Comparison of ENCODE assay signal across 28 cellular contexts in the genomic region with DNA sequence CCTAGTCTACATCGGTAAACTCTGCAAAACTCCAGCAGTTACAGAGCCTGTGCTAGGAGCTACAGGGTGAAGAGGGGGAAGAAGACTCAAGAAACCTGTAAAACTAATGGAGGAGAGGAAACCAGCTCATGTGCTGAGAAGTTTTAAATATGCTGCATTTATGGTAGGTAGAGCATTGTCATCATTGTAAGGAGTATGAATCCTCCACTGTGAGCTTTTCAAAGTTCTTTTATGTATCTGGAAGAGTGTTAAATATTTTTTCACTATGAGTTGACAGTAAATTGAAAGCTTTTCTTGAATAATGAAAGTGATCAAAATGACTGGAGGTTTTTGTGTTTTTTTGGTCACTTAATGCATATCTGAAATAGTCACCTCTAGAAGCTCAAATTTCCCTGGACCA. TPM values are rescaled to one million over a fixed set of nuclear protein-coding genes. Genes with fewer than 3 reads are reported as not detected.
DNase-seq lines count a peak whose midpoint lies in the region; ATAC-seq and TF ChIP-seq lines count a peak whose summit lies in the region.
"Had no signal": no experiment of that assay in that cellular context is flagged by ENCODE, and none has a peak within 500 bp of the region (broad histone marks: within the 10 kb centered on the region; RNA-seq: fewer than 3 reads in every experiment).

No MANE protein-coding gene starts in this region.

- peak overlapping the region; percentile 97 for H3K27ac ChIP-seq in KMS-11
- H3K27ac ChIP-seq: adrenal gland, body of pancreas, esophagus muscularis mucosa, foreskin keratinocyte, heart right ventricle, left ventricle myocardium inferior, tibial nerve had no signal

- H3K4me1 ChIP-seq in KMS-11 (ENCODE audit: low read depth, poor library complexity, severe bottlenecking) = peaks cover 65% of the 10 kb centered on the region
- H3K4me1 ChIP-seq: adrenal gland had no signal

- no peak for TF ChIP-seq CTCF in KMS-11 (conservative IDR thresholded peaks at IDR 0.05; ENCODE audit: low read depth, low read length)
- TF ChIP-seq CTCF in glutamatergic neuron (IDR thresholded peaks at IDR 0.05; ENCODE audit: partially characterized antibody, unreplicated experiment) = no peak

- H3K27ac Mint-ChIP-seq in activated naive CD4-positive, alpha-beta T cell treated with anti-CD3 and anti-CD28 coated beads, Interleukin-2, amount 50 U/mL, for 24 hours = peak overlapping the region; percentile 46
- H3K27ac Mint-ChIP-seq in glutamatergic neuron (ENCODE audit: unreplicated experiment) = peak overlapping the region; percentile 93
- H3K27ac Mint-ChIP-seq: activated B cell treated with CpG ODN at 0.5 μM for 24 hours had no signal

- H3K9me3 Mint-ChIP-seq in activated naive CD4-positive, alpha-beta T cell treated with anti-CD3 and anti-CD28 coated beads, Interleukin-2, amount 50 U/mL, for 24 hours = no peaks in the 10 kb centered on the region
- H3K9me3 Mint-ChIP-seq in glutamatergic neuron (ENCODE audit: unreplicated experiment) = peaks cover 11% of the 10 kb centered on the region
- H3K9me3 Mint-ChIP-seq: activated B cell treated with CpG ODN at 0.5 μM for 24 hours had no signal

- peaks cover 4% of the 10 kb centered on the region; the same call in 1 of the 2 replicates for H3K36me3 ChIP-seq in KMS-11 (ENCODE audit: insufficient read depth)

- H3K27me3 Mint-ChIP-seq in activated naive CD4-positive, alpha-beta T cell treated with anti-CD3 and anti-CD28 coated beads, Interleukin-2, amount 50 U/mL, for 24 hours = no peaks in the 10 kb centered on the region
- H3K27me3 Mint-ChIP-seq in glutamatergic neuron (ENCODE audit: unreplicated experiment) = peaks cover 2% of the 10 kb centered on the region
- H3K27me3 Mint-ChIP-seq: activated B cell treated with CpG ODN at 0.5 μM for 24 hours had no signal

- no peaks in the 10 kb centered on the region for H3K27me3 ChIP-seq in KMS-11 (ENCODE audit: insufficient read depth, low read depth)
- H3K27me3 ChIP-seq: adrenal gland, body of pancreas, dorsolateral prefrontal cortex, esophagus muscularis mucosa, foreskin keratinocyte, heart right ventricle, tibial nerve had no signal

- H3K36me3 Mint-ChIP-seq in activated naive CD4-positive, alpha-beta T cell treated with anti-CD3 and anti-CD28 coated beads, Interleukin-2, amount 50 U/mL, for 24 hours = peaks cover 8% of the 10 kb centered on the region
- H3K36me3 Mint-ChIP-seq in glutamatergic neuron (ENCODE audit: unreplicated experiment) = peaks cover 5% of the 10 kb centered on the region

- no peak overlapping the region for H3K4me3 ChIP-seq in KMS-11 (IDR thresholded peaks at IDR 0.05; ENCODE audit: insufficient read depth, low read depth, low read length)
- H3K4me3 ChIP-seq: adrenal gland, body of pancreas, dorsolateral prefrontal cortex, esophagus muscularis mucosa, heart right ventricle, left ventricle myocardium inferior, tibial nerve had no signal

- peaks cover 37% of the 10 kb centered on the region for H3K79me2 ChIP-seq in KMS-11 (ENCODE audit: insufficient read depth, low read depth)

- no peak overlapping the region for H2AFZ ChIP-seq in KMS-11 (ENCODE audit: low read depth)

- H3K9ac ChIP-seq in KMS-11 = no peak overlapping the region

- H4K20me1 ChIP-seq in KMS-11 (ENCODE audit: insufficient read depth) = no peaks in the 10 kb centered on the region

- peak overlapping the region; percentile 91 for H3K4me2 ChIP-seq in KMS-11

- no peak for ATAC-seq in GM21515 (IDR thresholded peaks at IDR 0.05; ENCODE audit: unreplicated experiment)
- ATAC-seq: body of pancreas, foreskin keratinocyte, HCT116, heart right ventricle, right cardiac atrium had no signal

- H3K4me3 Mint-ChIP-seq in activated naive CD4-positive, alpha-beta T cell treated with anti-CD3 and anti-CD28 coated beads, Interleukin-2, amount 50 U/mL, for 24 hours = no peak overlapping the region
- H3K4me3 Mint-ChIP-seq in glutamatergic neuron (ENCODE audit: unreplicated experiment) = peak overlapping the region; percentile 47
- H3K4me3 Mint-ChIP-seq: activated B cell treated with CpG ODN at 0.5 μM for 24 hours had no signal

- DNase-seq in activated naive CD4-positive, alpha-beta T cell (lab: John Stamatoyannopoulos, UW) = no peak
- DNase-seq in glutamatergic neuron (no peak), GOT3 (lab: John Stamatoyannopoulos, UW) (no peak), NOMO-1 treated with DMSO at 0.1 percent for 48 hours (lab: John Stamatoyannopoulos, UW; ENCODE audit: unreplicated experiment) (no peak)
- DNase-seq: activated B cell treated with CpG ODN at 0.5 μM for 24 hours; activated CD4-positive, alpha-beta T cell treated with anti-CD3 and anti-CD28 coated beads, Interleukin-2, amount 50 U/mL, for 1 hour; activated effector memory CD4-positive, alpha-beta T cell treated with Interleukin-2 at 50 U/mL for 16 hours; adrenal gland; body of pancreas; DMS153; dorsolateral prefrontal cortex; foreskin keratinocyte; heart right ventricle; left ventricle myocardium inferior; mesenchymal stem cell; MV-4-11; NCI-H1436 treated with DMSO at 0.1 percent for 48 hours; NCI-H446 treated with DMSO at 0.1 percent for 48 hours; posterior cingulate gyrus; right cardiac atrium; stimulated activated CD8-positive, alpha-beta memory T cell treated with anti-CD3 and anti-CD28 coated beads, Interleukin-4, amount 100 ng/mL, for 48 hours; SW 1271 had no signal

- peaks cover 57% of the 10 kb centered on the region for H3K4me1 Mint-ChIP-seq in activated naive CD4-positive, alpha-beta T cell treated with anti-CD3 and anti-CD28 coated beads, Interleukin-2, amount 50 U/mL, for 24 hours
- peaks cover 55% of the 10 kb centered on the region for H3K4me1 Mint-ChIP-seq in glutamatergic neuron (ENCODE audit: low read depth, unreplicated experiment)

RNA-seq across cellular contexts. Expression of a gene that starts 46.2 kb away (rescaled TPM):
- 422 TPM for total RNA-seq in glutamatergic neuron (ENCODE audit: unreplicated experiment)
